In genomic region chr11:78564037-78564888, GRCh38 we compare ENCODE assay signal across 8 cellular contexts. TPM values are rescaled to one million over a fixed set of nuclear protein-coding genes. Genes with fewer than 3 reads are reported as not detected.
DNase-seq lines count a peak whose midpoint lies in the region; ATAC-seq, FAIRE-seq and TF ChIP-seq lines count a peak whose summit lies in the region.

No MANE protein-coding gene starts in this region.

- no peaks in the 10 kb centered on the region for H3K27me3 Mint-ChIP-seq in mesothelial cell of epicardium (ENCODE audit: low read depth)

- TF ChIP-seq CTCF in mesothelial cell of epicardium (IDR thresholded peaks at IDR 0.05; ENCODE audit: unreplicated experiment) = peak; percentile 81

- peaks cover 13% of the 10 kb centered on the region for H3K36me3 Mint-ChIP-seq in mesothelial cell of epicardium

- FAIRE-seq in GM18507 (lab: Jason Lieb, UNC) = peak; percentile 50

- H3K27ac Mint-ChIP-seq in mesothelial cell of epicardium = peak overlapping the region; percentile 64

- peaks cover 28% of the 10 kb centered on the region for H3K4me1 Mint-ChIP-seq in mesothelial cell of epicardium

- no peak overlapping the region for H3K4me3 Mint-ChIP-seq in mesothelial cell of epicardium

- no peaks in the 10 kb centered on the region for H3K9me3 Mint-ChIP-seq in mesothelial cell of epicardium

- DNase-seq in CD1c-positive myeloid dendritic cell (ENCODE audit: extremely low spot score) = peak; percentile 84
- DNase-seq in GM18507 (ENCODE audit: extremely low spot score, insufficient read length, low read depth) = peak; percentile 17
- peak; percentile 66 for DNase-seq in MV-4-11 (lab: John Stamatoyannopoulos, UW)
- peak; percentile 31 for DNase-seq in SKM-1 treated with dmso at 0.1 percent for 144 hours (lab: John Stamatoyannopoulos, UW; ENCODE audit: unreplicated experiment)
- DNase-seq in dermis microvascular lymphatic vessel endothelial cell (ENCODE audit: low read depth in 2 of 2) = peak; percentile 75 to 81
- DNase-seq in mesothelial cell of epicardium (ENCODE audit: low spot score in 2 of 2, unreplicated experiment in 2 of 2) = no peak
- DNase-seq in epidermal melanocyte (ENCODE audit: insufficient read length, low spot score) = no peak

- no peak for ATAC-seq in HG03378 (IDR thresholded peaks at IDR 0.05; ENCODE audit: unreplicated experiment)

RNA-seq across cellular contexts. Expression of gene NARS2, which starts 10.4 kb away (rescaled TPM):
- total RNA-seq in dermis microvascular lymphatic vessel endothelial cell = 11.9 and 12.1 TPM in 2 replicates
- 20.9 to 23.5 TPM (median 23.1 TPM) in 3 replicates for total RNA-seq in mesothelial cell of epicardium

Comparison
In these comparisons a context has a peak if more than half of its experiments do, and no peak if none do; other contexts are left out.
1. DNase-seq: peak in CD1c-positive myeloid dendritic cell (single experiment), GM18507 (single experiment), MV-4-11 (single experiment), SKM-1 treated with dmso at 0.1 percent for 144 hours (single experiment) and dermis microvascular lymphatic vessel endothelial cell (2 of 2); none in mesothelial cell of epicardium (0 of 2) and epidermal melanocyte (single experiment).